11 cellular contexts compared by ENCODE assay signal in genomic region chr3:171806200-171807128, GRCh38. TPM values are rescaled to one million over a fixed set of nuclear protein-coding genes. Genes with fewer than 3 reads are reported as not detected.
DNase-seq lines count a peak whose midpoint lies in the region; ATAC-seq and TF ChIP-seq lines count a peak whose summit lies in the region.
"Had no signal": no experiment of that assay in that cellular context is flagged by ENCODE, and none has a peak within 500 bp of the region (broad histone marks: within the 10 kb centered on the region; RNA-seq: fewer than 3 reads in every experiment).

No MANE protein-coding gene starts in this region.

- H3K27me3 ChIP-seq in HCT116 (ENCODE audit: insufficient read depth, low read length) = no peaks in the 10 kb centered on the region
- H3K27me3 ChIP-seq in prostate gland (replicated peaks; ENCODE audit: insufficient read depth) = no peaks in the 10 kb centered on the region

- H3K9me3 ChIP-seq in HCT116 (ENCODE audit: control insufficient read depth in 1 of 2, insufficient read depth in 1 of 2, low read depth in 1 of 2, low read length in 2 of 2) = no peaks in the 10 kb centered on the region
- H3K9me3 ChIP-seq in prostate gland = no peaks in the 10 kb centered on the region

- H3K9me2 ChIP-seq in HCT116 (ENCODE audit: insufficient read depth) = no peaks in the 10 kb centered on the region; the same call in 1 of the 2 replicates

- H2AFZ ChIP-seq in HCT116 (ENCODE audit: low read depth, low read length, poor library complexity, severe bottlenecking) = no peak overlapping the region

- POLR2A ChIA-PET in HCT116 (lab: Charles Lee) = no interaction called here

- H3K4me3 ChIP-seq in HCT116 (replicated peaks in 1 of 2; ENCODE audit: low read depth in 1 of 2, low read length in 2 of 2) (no peak overlapping the region), astrocyte of the spinal cord (ENCODE audit: low read depth, low read length) (no peak overlapping the region), prostate gland (no peak overlapping the region)

- RAD21 ChIA-PET in HCT116 (lab: Charles Lee; ENCODE audit: low non-redundant PET in 1 of 2, low total read pairs in 2 of 2, uncharacterized antibody in 2 of 2, unreplicated experiment in 2 of 2) = no interaction called here

- H4K20me1 ChIP-seq in HCT116 (ENCODE audit: insufficient read depth) = no peaks in the 10 kb centered on the region

- H3K27ac ChIP-seq in HCT116 (ENCODE audit: low read depth, low read length) = no peak overlapping the region
- H3K27ac ChIP-seq in prostate gland = no peak overlapping the region

- DNase-seq in A172 (ENCODE audit: low spot score) (peak; percentile 66), HCT116 (ENCODE audit: low read depth, low spot score) (no peak), astrocyte of the spinal cord (ENCODE audit: low read depth, low spot score) (peak; percentile 83), left colon (no peak), anterior cingulate cortex (lab: John Stamatoyannopoulos, UW) (no peak), OCI-M2 (lab: John Stamatoyannopoulos, UW; ENCODE audit: unreplicated experiment) (no peak), prostate gland (ENCODE audit: low spot score) (no peak)
- DNase-seq: central memory CD4-positive, alpha-beta T cell; NCI-H1048; occipital lobe had no signal

- H3K4me1 ChIP-seq in HCT116 (ENCODE audit: control insufficient read depth in 1 of 2, insufficient read depth in 2 of 2, low read length in 2 of 2) (peaks cover 15 to 50% of the 10 kb centered on the region in 2 experiments; a peak in 3 of 4 replicates), prostate gland (replicated peaks) (no peaks in the 10 kb centered on the region)

- 67% methylated on average over 5 of the region's 5 CpGs for WGBS in prostate gland

- H3K79me2 ChIP-seq in HCT116 (ENCODE audit: insufficient read depth, low read length) = no peaks in the 10 kb centered on the region

- H3K36me3 ChIP-seq in HCT116 (ENCODE audit: control insufficient read depth in 1 of 2, insufficient read depth in 2 of 2, low read length in 2 of 2) = no peaks in the 10 kb centered on the region
- no peaks in the 10 kb centered on the region for H3K36me3 ChIP-seq in prostate gland

- in situ Hi-C loops in astrocyte of the spinal cord (cut with HindIII; ENCODE audit: low sequenced_read_pairs) = no loop called here

- no peak for TF ChIP-seq RAD21 in HCT116 (IDR thresholded peaks at IDR 0.05; ENCODE audit: low read depth)

- H3K4me2 ChIP-seq in HCT116 (ENCODE audit: low read length) = peak overlapping the region; percentile 19; the same call in 1 of the 2 replicates

- no peak for ATAC-seq in HCT116
- peak; percentile 11 for ATAC-seq in left colon
- no peak for ATAC-seq in GM21528 (IDR thresholded peaks at IDR 0.05; ENCODE audit: low FRiP score, unreplicated experiment)

- TF ChIP-seq POLR2A in HCT116 (IDR thresholded peaks at IDR 0.05; ENCODE audit: borderline replicate concordance, extremely low read depth, insufficient read depth, insufficient read length) (no peak), prostate gland (IDR thresholded peaks at IDR 0.05) (no peak)

- H3K9ac ChIP-seq in HCT116 (ENCODE audit: low read length) = no peak overlapping the region

- TF ChIP-seq CTCF in HCT116 (IDR thresholded peaks at IDR 0.05 in 2 of 3, conservative IDR thresholded peaks at IDR 0.05 in 1 of 3; ENCODE audit: borderline replicate concordance in 1 of 3, insufficient read depth in 1 of 3, low read depth in 2 of 3, low read length in 2 of 3) (no peak), astrocyte of the spinal cord (IDR thresholded peaks at IDR 0.05; ENCODE audit: low read depth, low read length) (no peak), prostate gland (IDR thresholded peaks at IDR 0.05) (no peak)

- CTCF ChIA-PET in HCT116 (lab: Charles Lee) = interaction anchor here (0.6 to 1.2 kb wide), 2 partner anchors 21 to 34 kb away, joined by 4 to 5 read pairs; no protein-coding TSS in a partner anchor

- no TSS peak for BruUV-seq in HCT116 (replicated peaks; lab: Mats Ljungman, UMichigan)

- intact Hi-C loops in HCT116 (cut with micrococcal nuclease) = no loop called here
- intact Hi-C loops in left colon (cut with DNase I, micrococcal nuclease) = no loop called here
- intact Hi-C loops in prostate gland (cut with DNase I) = no loop called here

TF ChIP-seq in HCT116, 20 proteins besides CTCF, POLR2A, EP300 and RAD21:
- no peak for TF ChIP-seq ZBTB33 (IDR thresholded peaks at IDR 0.05; ENCODE audit: extremely low read depth, insufficient replicate concordance, low read length)

RNA-seq across cellular contexts. Expression of gene PLD1, which starts 3.8 kb away (rescaled TPM):
- 11.0 and 15.9 TPM in 2 replicates for total RNA-seq in A172 (2014; rRNA removed; shearing (Covaris generic))
- total RNA-seq in HCT116 (2021; ENCODE audit: unreplicated experiment) = 8.4 TPM
- polyA plus RNA-seq in HCT116 (2012) = 2.5 and 2.6 TPM in 2 replicates
- total RNA-seq in left colon = 100 to 1,000 TPM in 1 of 2 donors, 10 to 100 TPM in 1; 79.7 to 109 TPM
- 10 to 100 TPM; 12.8 to 15.8 TPM for total RNA-seq in prostate gland

RNA-seq across cellular contexts. Expression of gene TMEM212, which starts 36.7 kb away (rescaled TPM):
- not detected in 2 replicates for total RNA-seq in A172 (2014; rRNA removed; shearing (Covaris generic))
- total RNA-seq in HCT116 (2021; ENCODE audit: unreplicated experiment) = not detected
- not detected in 2 replicates for polyA plus RNA-seq in HCT116 (2012)
- total RNA-seq in left colon = not detected
- not detected for total RNA-seq in prostate gland
- total RNA-seq: occipital lobe had no signal

Comparison
In these comparisons a context has a peak if more than half of its experiments do, and no peak if none do; other contexts are left out.
1. DNase-seq: peak in A172 (single experiment) and astrocyte of the spinal cord (single experiment); none in HCT116 (single experiment), left colon (0 of 2), anterior cingulate cortex (0 of 58), OCI-M2 (single experiment) and prostate gland (single experiment).